In the genomic region with DNA sequence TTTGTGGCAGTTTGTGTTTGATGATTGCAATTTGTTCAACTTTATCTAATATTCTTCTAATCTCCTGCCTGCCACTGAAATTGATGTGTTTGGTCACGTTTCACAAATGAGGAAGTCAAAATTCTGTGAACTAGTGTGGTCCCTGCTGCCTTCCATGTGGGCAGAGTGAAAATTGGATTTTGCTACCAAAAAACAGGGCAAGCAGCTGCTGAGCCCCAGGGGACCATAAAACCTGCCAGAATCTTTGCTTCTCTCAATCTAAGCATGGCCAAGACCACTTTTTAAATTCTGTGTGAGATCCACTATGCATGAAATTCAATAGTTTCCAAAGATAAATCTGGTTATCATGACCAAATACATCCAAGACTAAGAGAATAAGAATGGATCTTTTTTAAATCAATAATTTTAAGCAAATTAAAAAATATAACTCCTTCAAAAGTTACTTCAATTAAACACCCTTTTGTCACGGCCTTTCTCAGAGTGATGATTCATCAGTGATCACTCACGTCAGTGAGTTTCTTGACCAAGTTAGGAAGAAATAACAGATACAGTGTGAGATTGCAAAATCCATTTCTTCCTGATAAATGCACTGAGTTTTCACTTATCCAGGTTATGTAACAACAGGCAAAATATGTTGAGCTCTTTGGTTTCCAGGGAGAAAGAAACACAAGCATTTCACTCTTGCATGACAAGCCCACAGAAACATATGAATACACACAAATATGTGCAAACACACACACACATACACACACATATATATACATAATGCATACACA, we compare ENCODE assay signal across 16 cellular contexts.
A peak's percentile ranks its signal among the peaks of the same experiment; 100 is the strongest.
DNase-seq lines count a peak whose midpoint lies in the region; ATAC-seq and TF ChIP-seq lines count a peak whose summit lies in the region.
"Had no signal": no experiment of that assay in that cellular context is flagged by ENCODE, and none has a peak within 500 bp of the region (broad histone marks: within the 10 kb centered on the region; RNA-seq: fewer than 3 reads in every experiment).

No MANE protein-coding gene starts in this region.

- no peaks in the 10 kb centered on the region for H3K4me1 Mint-ChIP-seq in T-helper 17 cell
- no peaks in the 10 kb centered on the region for H3K4me1 Mint-ChIP-seq in stimulated activated effector memory CD8-positive, alpha-beta T cell treated with anti-CD3 and anti-CD28 coated beads, Interleukin-12 subunit alpha, Interleukin-12 subunit beta, amount 100 ng/mL, for 72 hours
- H3K4me1 Mint-ChIP-seq: activated CD4-positive, alpha-beta memory T cell treated with anti-CD3 and anti-CD28 coated beads, Interleukin-2, amount 10 ng/mL, durations not matched to agents 7 days and 5 days; CD4-positive, alpha-beta memory T cell had no signal

- H3K36me3 ChIP-seq in osteoblast (ENCODE audit: insufficient read depth, low read length) (no peaks in the 10 kb centered on the region), thyroid gland (no peaks in the 10 kb centered on the region)
- H3K36me3 ChIP-seq in effector memory CD4-positive, alpha-beta T cell (ENCODE audit: control insufficient read depth, insufficient read depth, low read length) = no peaks in the 10 kb centered on the region
- H3K36me3 ChIP-seq: colonic mucosa, suprapubic skin had no signal

- TF ChIP-seq POLR2A in thyroid gland (IDR thresholded peaks at IDR 0.05) = no peak

- no peak overlapping the region for H3K4me3 Mint-ChIP-seq in T-helper 17 cell
- H3K4me3 Mint-ChIP-seq in stimulated activated effector memory CD8-positive, alpha-beta T cell treated with anti-CD3 and anti-CD28 coated beads, Interleukin-12 subunit alpha, Interleukin-12 subunit beta, amount 100 ng/mL, for 72 hours = no peak overlapping the region
- H3K4me3 Mint-ChIP-seq: activated CD4-positive, alpha-beta memory T cell treated with anti-CD3 and anti-CD28 coated beads, Interleukin-2, amount 10 ng/mL, durations not matched to agents 7 days and 5 days; CD4-positive, alpha-beta memory T cell had no signal

- H3K27me3 Mint-ChIP-seq in T-helper 17 cell = no peaks in the 10 kb centered on the region
- H3K27me3 Mint-ChIP-seq: activated CD4-positive, alpha-beta memory T cell treated with anti-CD3 and anti-CD28 coated beads, Interleukin-2, amount 10 ng/mL, durations not matched to agents 7 days and 5 days; CD4-positive, alpha-beta memory T cell had no signal

- H3K4me1 ChIP-seq in osteoblast (ENCODE audit: insufficient read depth, low read length) (no peaks in the 10 kb centered on the region), thyroid gland (no peaks in the 10 kb centered on the region)
- no peaks in the 10 kb centered on the region for H3K4me1 ChIP-seq in effector memory CD4-positive, alpha-beta T cell (ENCODE audit: control insufficient read depth, insufficient read depth, low read length, poor library complexity, severe bottlenecking)
- H3K4me1 ChIP-seq: colonic mucosa had no signal

- H3K9me3 ChIP-seq in osteoblast (ENCODE audit: low read depth, low read length) = no peaks in the 10 kb centered on the region
- no peaks in the 10 kb centered on the region for H3K9me3 ChIP-seq in thyroid gland
- peaks cover 2% of the 10 kb centered on the region for H3K9me3 ChIP-seq in T-helper 17 cell (ENCODE audit: control insufficient read depth, low read length, poor library complexity, severe bottlenecking)
- no peaks in the 10 kb centered on the region for H3K9me3 ChIP-seq in effector memory CD4-positive, alpha-beta T cell (ENCODE audit: control insufficient read depth, low read length)
- H3K9me3 ChIP-seq: colonic mucosa, suprapubic skin had no signal

- peak; percentile 14 for DNase-seq in HS-5 (ENCODE audit: low read depth)
- DNase-seq in RKO (ENCODE audit: low spot score) = peak; percentile 3
- DNase-seq in choroid plexus epithelial cell (ENCODE audit: low read depth) = peak; percentile 72
- DNase-seq in osteoblast (ENCODE audit: insufficient read length, low spot score, missing footprints) = peak; percentile 68
- no peak for DNase-seq in thyroid gland
- DNase-seq in T-helper 17 cell = no peak
- no peak for DNase-seq in stimulated activated effector memory CD8-positive, alpha-beta T cell treated with anti-CD3 and anti-CD28 coated beads, Interleukin-12 subunit alpha, Interleukin-12 subunit beta, amount 100 ng/mL, for 72 hours (ENCODE audit: low spot score in 2 of 2)
- no peak for DNase-seq in effector memory CD4-positive, alpha-beta T cell
- DNase-seq: activated CD4-positive, alpha-beta memory T cell treated with anti-CD3 and anti-CD28 coated beads, Interleukin-2, amount 10 ng/mL, durations not matched to agents 7 days and 5 days; activated naive CD4-positive, alpha-beta T cell treated with Interleukin-2 at 50 U/mL for 16 hours; CD4-positive, alpha-beta memory T cell; colonic mucosa; GF-D8; NCI-H187 treated with DMSO at 0.1 percent for 48 hours; T-helper 1 cell had no signal

- H2AFZ ChIP-seq in osteoblast (ENCODE audit: low read length) = no peak overlapping the region

- peaks cover 10% of the 10 kb centered on the region for H3K9me3 Mint-ChIP-seq in stimulated activated effector memory CD8-positive, alpha-beta T cell treated with anti-CD3 and anti-CD28 coated beads, Interleukin-12 subunit alpha, Interleukin-12 subunit beta, amount 100 ng/mL, for 72 hours

- no peak overlapping the region for H3K4me2 ChIP-seq in osteoblast (ENCODE audit: insufficient read depth, low read length)

- no peak overlapping the region for H3K27ac Mint-ChIP-seq in T-helper 17 cell
- no peak overlapping the region for H3K27ac Mint-ChIP-seq in stimulated activated effector memory CD8-positive, alpha-beta T cell treated with anti-CD3 and anti-CD28 coated beads, Interleukin-12 subunit alpha, Interleukin-12 subunit beta, amount 100 ng/mL, for 72 hours
- H3K27ac Mint-ChIP-seq: activated CD4-positive, alpha-beta memory T cell treated with anti-CD3 and anti-CD28 coated beads, Interleukin-2, amount 10 ng/mL, durations not matched to agents 7 days and 5 days; CD4-positive, alpha-beta memory T cell had no signal

- TF ChIP-seq CTCF in choroid plexus epithelial cell (conservative IDR thresholded peaks at IDR 0.05; ENCODE audit: low read depth, low read length) = no peak
- TF ChIP-seq CTCF in osteoblast (IDR thresholded peaks at IDR 0.05; ENCODE audit: extremely low read depth, low read depth, low read length) = no peak
- no peak for TF ChIP-seq CTCF in thyroid gland (IDR thresholded peaks at IDR 0.05)

- 46 to 64% methylated on average over 3 of the region's 3 CpGs for WGBS in thyroid gland, 2 donors

- H3K27ac ChIP-seq in osteoblast (ENCODE audit: low read depth, low read length) (no peak overlapping the region), thyroid gland (no peak overlapping the region)
- H3K27ac ChIP-seq in effector memory CD4-positive, alpha-beta T cell (ENCODE audit: insufficient read depth, low read length, poor library complexity, severe bottlenecking) = no peak overlapping the region
- H3K27ac ChIP-seq: colonic mucosa, suprapubic skin had no signal

- intact Hi-C loops in thyroid gland (cut with DNase I) = no loop called here

- H3K27me3 ChIP-seq in osteoblast (ENCODE audit: insufficient read depth, low read length) (no peaks in the 10 kb centered on the region), thyroid gland (no peaks in the 10 kb centered on the region)
- no peaks in the 10 kb centered on the region for H3K27me3 ChIP-seq in effector memory CD4-positive, alpha-beta T cell (replicated peaks; ENCODE audit: control insufficient read depth, insufficient read depth, low read length, poor library complexity, severe bottlenecking)
- H3K27me3 ChIP-seq: colonic mucosa, suprapubic skin had no signal

- H3K4me3 ChIP-seq in choroid plexus epithelial cell (ENCODE audit: low read depth, low read length) = no peak overlapping the region
- no peak overlapping the region for H3K4me3 ChIP-seq in osteoblast (ENCODE audit: insufficient read depth, low read length)
- no peak overlapping the region for H3K4me3 ChIP-seq in thyroid gland (replicated peaks in 1 of 3)
- no peak overlapping the region for H3K4me3 ChIP-seq in effector memory CD4-positive, alpha-beta T cell (ENCODE audit: insufficient read depth, low read depth, low read length, poor library complexity, severe bottlenecking)
- H3K4me3 ChIP-seq: colonic mucosa, suprapubic skin had no signal

- ATAC-seq in T-helper 17 cell = no peak
- no peak for ATAC-seq in stimulated activated effector memory CD8-positive, alpha-beta T cell treated with anti-CD3 and anti-CD28 coated beads, Interleukin-12 subunit alpha, Interleukin-12 subunit beta, amount 100 ng/mL, for 72 hours

- no peaks in the 10 kb centered on the region for H3K36me3 Mint-ChIP-seq in T-helper 17 cell (ENCODE audit: low read depth)
- H3K36me3 Mint-ChIP-seq in stimulated activated effector memory CD8-positive, alpha-beta T cell treated with anti-CD3 and anti-CD28 coated beads, Interleukin-12 subunit alpha, Interleukin-12 subunit beta, amount 100 ng/mL, for 72 hours = no peaks in the 10 kb centered on the region
- H3K36me3 Mint-ChIP-seq: CD4-positive, alpha-beta memory T cell had no signal

- H4K20me1 ChIP-seq in osteoblast (ENCODE audit: insufficient read depth, low read length) = no peaks in the 10 kb centered on the region

- H3K79me2 ChIP-seq in osteoblast (ENCODE audit: insufficient read depth, low read length) = no peaks in the 10 kb centered on the region

Comparison
In these comparisons a context has a peak if more than half of its experiments do, and no peak if none do; other contexts are left out.
1. DNase-seq: peak in HS-5 (single experiment), RKO (single experiment), choroid plexus epithelial cell (single experiment) and osteoblast (single experiment); none in thyroid gland (0 of 2), T-helper 17 cell (0 of 3), stimulated activated effector memory CD8-positive, alpha-beta T cell treated with anti-CD3 and anti-CD28 coated beads, Interleukin-12 subunit alpha, Interleukin-12 subunit beta, amount 100 ng/mL, for 72 hours (0 of 2) and effector memory CD4-positive, alpha-beta T cell (0 of 3).